ENCODE assay signal across 31 cellular contexts in the genomic region with DNA sequence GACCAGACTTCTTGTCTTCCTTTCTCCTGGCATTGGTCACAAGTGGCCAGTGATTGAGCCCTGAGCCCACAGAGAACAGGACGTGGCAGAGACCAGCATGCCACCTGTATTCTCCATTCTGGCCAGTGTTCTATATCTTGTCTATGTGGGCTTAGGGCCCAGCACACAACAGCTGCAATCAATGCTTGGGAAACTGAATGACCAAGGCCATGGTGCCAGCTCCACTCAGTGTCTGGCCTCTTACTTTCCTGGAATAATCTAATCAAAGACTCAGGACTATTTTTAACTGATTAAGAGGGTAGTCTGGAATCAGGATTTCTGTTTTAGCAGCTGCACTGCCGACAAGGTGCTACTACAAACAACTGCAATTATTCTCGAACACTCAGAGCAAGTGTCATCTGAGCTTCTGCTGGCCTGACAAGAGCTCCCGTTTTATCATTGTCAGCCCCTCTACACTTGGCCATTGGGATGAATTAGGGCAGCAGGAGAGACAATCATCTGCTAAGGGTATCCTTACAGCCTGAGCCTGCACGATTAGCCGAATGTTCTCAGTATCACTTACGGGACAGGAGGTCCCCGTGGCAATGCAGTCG.
"Had no signal": no experiment of that assay in that cellular context is flagged by ENCODE, and none has a peak within 500 bp of the region (broad histone marks: within the 10 kb centered on the region; RNA-seq: fewer than 3 reads in every experiment).

No MANE protein-coding gene starts in this region.

- H3K4me1 ChIP-seq: neural progenitor cell, parathyroid adenoma, right lobe of liver had no signal

- ATAC-seq: activated CD8-positive, alpha-beta T cell treated with anti-CD3 and anti-CD28 coated beads for 36 hours; activated T-cell treated with anti-CD3 and anti-CD28 coated beads, Interleukin-2, amount 50 U/mL, for 4 hours; activated T-helper 17 cell treated with anti-CD3 and anti-CD28 coated beads, Interleukin-2, amount 50 U/mL, for 72 hours; left lobe of liver; natural killer cell; right lobe of liver; stimulated activated naive CD8-positive, alpha-beta T cell treated with anti-CD3 and anti-CD28 coated beads, Interleukin-15, Interleukin-2, amounts not matched to agents 100 U/mL and 50 U/mL, for 24 hours; T-helper 17 cell had no signal

- H3K9me3 ChIP-seq: right lobe of liver, thoracic aorta had no signal

- DNase-seq: activated CD4-positive, alpha-beta T cell treated with anti-CD3 and anti-CD28 coated beads, Interleukin-2, amount 10 ng/mL, durations not matched to agents 7 days and 5 days; activated CD4-positive, CD25-positive, alpha-beta regulatory T cell treated with anti-CD3 and anti-CD28 coated beads, Interleukin-2, amount 50 U/mL, for 72 hours; activated CD8-positive, alpha-beta T cell treated with anti-CD3 and anti-CD28 coated beads for 36 hours; activated gamma-delta T cell treated with Interleukin-2 at 50 U/mL for 16 hours; activated naive CD4-positive, alpha-beta T cell treated with anti-CD3 and anti-CD28 coated beads, Interleukin-2, amount 50 U/mL, for 16 hours; activated T-cell treated with anti-CD3 and anti-CD28 coated beads, Interleukin-2, amount 50 U/mL, for 4 hours; amniotic stem cell; brain microvascular endothelial cell; caudate nucleus; cortex of kidney; head of caudate nucleus; hypothalamus; immature natural killer cell; kidney; mesendoderm; natural killer cell; occipital lobe; right lobe of liver; stimulated activated CD4-positive, alpha-beta T cell treated with anti-CD3 and anti-CD28 coated beads, Interleukin-12 subunit alpha, Interleukin-12 subunit beta, amount 100 ng/mL, for 4 hours; stimulated activated CD4-positive, alpha-beta T cell treated with anti-CD3 and anti-CD28 coated beads, Interleukin-4, amount 100 ng/mL, for 1 hour; stimulated activated naive CD8-positive, alpha-beta T cell treated with anti-CD3 and anti-CD28 coated beads, Interleukin-15, Interleukin-2, amounts not matched to agents 100 U/mL and 50 U/mL, for 24 hours; T-helper 17 cell; T1000; trophoblast cell had no signal

- H3K4me3 ChIP-seq: lung, neural progenitor cell, right lobe of liver, skin epidermis, thoracic aorta had no signal

- H3K27ac ChIP-seq: brain microvascular endothelial cell, neural progenitor cell, parathyroid adenoma, right lobe of liver, skin epidermis, thoracic aorta had no signal

- H3K27me3 ChIP-seq: brain microvascular endothelial cell, neural progenitor cell, right lobe of liver had no signal

- H3K36me3 ChIP-seq: brain microvascular endothelial cell, neural progenitor cell, right lobe of liver, thoracic aorta had no signal
